8 cellular contexts compared by ENCODE assay signal in the genomic region with DNA sequence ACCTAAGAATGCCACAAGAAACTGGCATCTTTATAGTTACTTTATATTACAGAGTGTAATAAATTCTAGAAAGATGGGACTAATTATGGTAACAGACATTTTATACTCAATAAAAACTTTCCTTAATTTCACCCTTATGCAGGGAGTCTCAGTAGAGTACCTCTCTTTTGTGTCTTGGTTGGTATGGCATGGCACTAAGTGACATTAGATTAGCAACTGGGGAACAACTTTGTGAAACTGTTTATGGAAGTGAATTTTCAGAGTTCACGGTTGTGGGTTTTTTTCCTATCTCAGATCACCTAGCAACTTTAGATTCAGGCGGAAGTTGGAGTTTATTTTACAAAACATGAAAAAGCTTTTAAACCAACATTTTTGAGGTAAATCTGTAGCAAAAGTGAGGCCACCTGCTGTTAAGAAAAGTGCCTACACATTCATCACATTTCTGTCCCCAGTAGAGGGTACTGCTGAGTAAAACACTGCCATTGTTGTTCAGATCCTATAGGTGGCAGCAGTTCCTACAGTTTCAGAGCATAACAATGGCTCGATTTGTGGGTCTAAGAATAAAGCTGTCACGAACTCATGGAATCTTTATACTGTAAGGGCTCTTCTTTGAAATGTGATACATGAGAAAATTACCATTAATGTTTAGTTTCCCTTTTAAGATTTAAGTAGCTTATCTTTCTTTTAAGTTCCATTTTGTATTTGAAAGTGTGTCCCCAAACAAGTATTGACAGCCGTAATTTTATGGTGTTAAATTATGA.
DNase-seq lines count a peak whose midpoint lies in the region; ATAC-seq lines count a peak whose summit lies in the region.

No MANE protein-coding gene starts in this region.

- no peaks in the 10 kb centered on the region for H3K27me3 ChIP-seq in aorta (ENCODE audit: control insufficient read depth in 1 of 2, insufficient read depth in 2 of 2, low read length in 1 of 2)

- no peak overlapping the region for H3K27ac ChIP-seq in aorta (ENCODE audit: low read depth in 1 of 2, low read length in 2 of 2)

- intact Hi-C loops in aorta (cut with DNase I), result loop anchor here in 1 of 2 donors (5.0 kb wide), 2 partner anchors 437 to 478 kb away; no protein-coding TSS in a partner anchor

- H3K4me1 Mint-ChIP-seq in naive B cell, result peaks cover 0 to 3% (median 0%) of the 10 kb centered on the region in 3 donors

- no peaks in the 10 kb centered on the region for H3K27me3 Mint-ChIP-seq in naive B cell

- no peaks in the 10 kb centered on the region for H3K9me3 ChIP-seq in aorta (ENCODE audit: control insufficient read depth, low read length)

- no peak overlapping the region for H3K4me3 Mint-ChIP-seq in naive B cell

- 19 to 22% methylated on average over 5 of the region's 5 CpGs for WGBS in aorta, 2 donors

- H3K36me3 ChIP-seq in aorta (ENCODE audit: control insufficient read depth in 1 of 2, insufficient read depth in 2 of 2, low read length in 1 of 2), result no peaks in the 10 kb centered on the region

- H3K4me1 ChIP-seq in aorta (ENCODE audit: control insufficient read depth in 1 of 2, insufficient read depth in 2 of 2, low read length in 2 of 2), result no peaks in the 10 kb centered on the region

- no peak overlapping the region for H3K27ac Mint-ChIP-seq in naive B cell

- H3K4me3 ChIP-seq in aorta (ENCODE audit: low read length in 2 of 2), result no peak overlapping the region

- ATAC-seq in GM19468 (IDR thresholded peaks at IDR 0.05; ENCODE audit: extremely low read depth, unreplicated experiment) (peak; percentile 52), HG03565 (IDR thresholded peaks at IDR 0.05; ENCODE audit: unreplicated experiment) (peak; percentile 94), esophagus mucosa (peak; percentile 96), naive B cell (ENCODE audit: low read depth in 2 of 2) (peak; percentile 97 to 100), aorta (ENCODE audit: low FRiP score) (peak; percentile 87)

- peak; percentile 65 for DNase-seq in DMS 273 treated with DMSO at 0.1 percent for 48 hours (lab: John Stamatoyannopoulos, UW)
- peak; percentile 15 for DNase-seq in NCI-H510A (lab: John Stamatoyannopoulos, UW)
- peak; percentile 23 to 42 for DNase-seq in activated CD4-positive, alpha-beta T cell treated with anti-CD3 and anti-CD28 coated beads for 4 hours
- peak; percentile 67 for DNase-seq in naive B cell
- DNase-seq in aorta, result no peak

- H3K36me3 Mint-ChIP-seq in naive B cell, result peaks cover 0 to 4% of the 10 kb centered on the region in 2 donors

- no peaks in the 10 kb centered on the region for H3K9me3 Mint-ChIP-seq in naive B cell

Comparison
In these comparisons a context has a peak if more than half of its experiments do, and no peak if none do; other contexts are left out.
1. DNase-seq: peak in DMS 273 treated with DMSO at 0.1 percent for 48 hours (single experiment), NCI-H510A (single experiment), activated CD4-positive, alpha-beta T cell treated with anti-CD3 and anti-CD28 coated beads for 4 hours (2 of 2) and naive B cell (single experiment); none in aorta (0 of 2).
2. Peak in every context shown above with its lines, with median percentiles within 50 percentile points of each other: ATAC-seq.